8 cellular contexts compared by ENCODE assay signal in the genomic region with DNA sequence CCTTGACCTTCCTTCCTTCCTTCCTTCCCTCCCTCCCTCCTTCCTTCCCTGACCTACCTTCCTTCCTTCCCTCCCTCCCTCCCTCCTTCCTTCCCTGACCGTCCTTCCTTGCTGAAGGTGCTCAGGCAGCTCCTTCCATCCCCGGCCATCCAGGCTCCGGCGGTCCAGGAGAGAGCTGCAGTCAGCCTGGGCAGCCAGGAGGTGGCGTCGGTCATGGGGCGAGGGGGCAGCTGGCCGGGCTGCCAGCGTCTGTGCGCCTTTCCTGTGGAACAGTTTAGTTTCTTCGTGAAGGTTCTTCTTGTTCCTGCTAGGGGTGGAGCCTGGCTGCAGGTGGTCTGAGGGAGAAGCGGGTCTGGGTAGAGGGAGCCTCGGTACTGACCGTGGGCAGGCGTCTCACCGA. TPM values are rescaled to one million over a fixed set of nuclear protein-coding genes. Genes with fewer than 3 reads are reported as not detected.
DNase-seq lines count a peak whose midpoint lies in the region; ATAC-seq and TF ChIP-seq lines count a peak whose summit lies in the region.

No MANE protein-coding gene starts in this region.

- no peaks in the 10 kb centered on the region for H3K79me2 ChIP-seq in PC-9 (ENCODE audit: low read depth)

- POLR2A ChIA-PET in PC-9 (lab: Charles Lee; ENCODE audit: unreplicated experiment): interaction anchor here (0.5 to 0.6 kb wide), 2 partner anchors 80 to 111 kb away, joined by 3 to 4 read pairs; no protein-coding TSS in a partner anchor

- no peaks in the 10 kb centered on the region for H4K20me1 ChIP-seq in PC-9 (ENCODE audit: insufficient read depth)

- H3F3A ChIP-seq in PC-9 (ENCODE audit: insufficient read depth, low read depth): no peaks in the 10 kb centered on the region

- no peak overlapping the region for H3K4me2 ChIP-seq in PC-9

- H3K27ac ChIP-seq in PC-9 (no peak overlapping the region), aorta (ENCODE audit: low read depth in 1 of 2, low read length in 2 of 2) (no peak overlapping the region)

- no TSS peak for BruUV-seq in PC-9 (replicated peaks; lab: Mats Ljungman, UMichigan)

- no peaks in the 10 kb centered on the region for H3K4me1 ChIP-seq in PC-9 (replicated peaks; ENCODE audit: insufficient read depth)
- no peaks in the 10 kb centered on the region for H3K4me1 ChIP-seq in aorta (ENCODE audit: control insufficient read depth in 1 of 2, insufficient read depth in 2 of 2, low read length in 2 of 2)

- peak; percentile 62 for TF ChIP-seq CTCF in PC-9 (conservative IDR thresholded peaks at IDR 0.05)

- H3K9me3 ChIP-seq in PC-9 (ENCODE audit: insufficient read depth, low read depth) (no peaks in the 10 kb centered on the region), aorta (ENCODE audit: control insufficient read depth, low read length) (no peaks in the 10 kb centered on the region)

- no peak overlapping the region for H3K4me3 ChIP-seq in PC-9
- H3K4me3 ChIP-seq in aorta (ENCODE audit: low read length in 2 of 2): no peak overlapping the region

- CTCF ChIA-PET in PC-9 (lab: Charles Lee): interaction anchor here (1.0 to 1.1 kb wide), 2 partner anchors 61 to 460 kb away, joined by 3 to 4 read pairs; no protein-coding TSS in a partner anchor

- peak; percentile 18 to 40 for DNase-seq in stimulated activated CD4-positive, alpha-beta T cell treated with anti-CD3 and anti-CD28 coated beads, Interleukin-2, amount 100 ng/mL, for 24 hours
- no peak for DNase-seq in stimulated activated CD4-positive, alpha-beta T cell treated with anti-CD3 and anti-CD28 coated beads, Interleukin-2, amount 100 ng/mL, for 48 hours
- peak in 1 of 2 experiments; percentile 66 for DNase-seq in PC-9
- peak; percentile 39 for DNase-seq in left ventricle myocardium superior
- DNase-seq in aorta: peak; percentile 56 to 76
- DNase-seq in activated gamma-delta T cell treated with Interleukin-2 at 50 U/mL for 16 hours: no peak

- no peaks in the 10 kb centered on the region for H3K9me2 ChIP-seq in PC-9 (ENCODE audit: insufficient read depth)

- intact Hi-C loops in PC-9 (cut with micrococcal nuclease; ENCODE audit: unreplicated experiment): loop anchor here (2.0 kb wide), 1 partner anchor 200 kb away; no protein-coding TSS in a partner anchor
- intact Hi-C loops in left ventricle myocardium superior (cut with micrococcal nuclease): no loop called here
- intact Hi-C loops in aorta (cut with DNase I): no loop called here

- H2AFZ ChIP-seq in PC-9: no peak overlapping the region

- WGBS in aorta, 2 donors: 14 to 15% methylated on average over 16 of the region's 16 CpGs

- peak; percentile 58 for ATAC-seq in left ventricle myocardium superior
- ATAC-seq in aorta (ENCODE audit: low FRiP score): no peak
- ATAC-seq in GM18498 (IDR thresholded peaks at IDR 0.05; ENCODE audit: unreplicated experiment): no peak
- no peak for ATAC-seq in HG03039 (IDR thresholded peaks at IDR 0.05; ENCODE audit: unreplicated experiment)

- no peaks in the 10 kb centered on the region for H3K36me3 ChIP-seq in PC-9 (ENCODE audit: low read depth)
- H3K36me3 ChIP-seq in aorta (ENCODE audit: control insufficient read depth in 1 of 2, insufficient read depth in 2 of 2, low read length in 1 of 2): no peaks in the 10 kb centered on the region

- peaks cover 78% of the 10 kb centered on the region for H3K27me3 ChIP-seq in PC-9 (ENCODE audit: insufficient read depth, low read depth)
- H3K27me3 ChIP-seq in aorta (ENCODE audit: control insufficient read depth in 1 of 2, insufficient read depth in 2 of 2, low read length in 1 of 2): no peaks in the 10 kb centered on the region

RNA-seq across cellular contexts. Expression of a gene that starts 15.7 kb away (rescaled TPM):
- total RNA-seq in PC-9 (2021) (1.1 and 2.5 TPM in 2 replicates), left ventricle myocardium superior (2.1 TPM), aorta (1 to 10 TPM; 2.1 to 3.9 TPM)
- polyA plus RNA-seq in aorta: 10 to 100 TPM; 10.1 to 14.5 TPM

RNA-seq across cellular contexts. Expression of a gene that starts 41.7 kb away (rescaled TPM):
- total RNA-seq in PC-9 (2021) (not detected in 2 replicates), left ventricle myocardium superior (not detected), aorta (not detected)
- polyA plus RNA-seq in aorta: under 1 TPM in 1 of 2 donors, not detected in 1; 0.38 TPM

RNA-seq across cellular contexts. Expression of a gene that starts 50.7 kb away (rescaled TPM):
- total RNA-seq in PC-9 (2021) (not detected in 2 replicates), left ventricle myocardium superior (not detected), aorta (not detected)
- polyA plus RNA-seq in aorta: 1 to 10 TPM in 1 of 2 donors, not detected in 1; 2.5 TPM

RNA-seq across cellular contexts. Expression of a gene that starts 54.4 kb away (rescaled TPM):
- 49.8 and 70.3 TPM in 2 replicates for total RNA-seq in PC-9 (2021)
- 51.2 TPM for total RNA-seq in left ventricle myocardium superior
- 10 to 100 TPM; 23.7 to 35.5 TPM for total RNA-seq in aorta
- polyA plus RNA-seq in aorta: 10 to 100 TPM; 12.6 to 66.9 TPM

Comparison
In these comparisons a context has a peak if more than half of its experiments do, and no peak if none do; other contexts are left out.
1. DNase-seq: peak in stimulated activated CD4-positive, alpha-beta T cell treated with anti-CD3 and anti-CD28 coated beads, Interleukin-2, amount 100 ng/mL, for 24 hours (2 of 2), left ventricle myocardium superior (single experiment) and aorta (2 of 2); none in stimulated activated CD4-positive, alpha-beta T cell treated with anti-CD3 and anti-CD28 coated beads, Interleukin-2, amount 100 ng/mL, for 48 hours (0 of 2) and activated gamma-delta T cell treated with Interleukin-2 at 50 U/mL for 16 hours (single experiment).